1 cellular context compared by ENCODE assay signal in genomic region chr2:98538280-98539041, GRCh38.
TF ChIP-seq lines count a peak whose summit lies in the region.

No MANE protein-coding gene starts in this region.

TF ChIP-seq in HepG2, 621 proteins besides CTCF, POLR2A, EP300 and RAD21 (continued from another document):
- TF ChIP-seq SMAD3 (CRISPR knock-in tag; IDR thresholded peaks at IDR 0.05): no peak
- no peak for TF ChIP-seq ZNF550 (CRISPR knock-in tag; IDR thresholded peaks at IDR 0.05; ENCODE audit: borderline replicate concordance)
- no peak for TF ChIP-seq ZKSCAN5 (CRISPR knock-in tag; IDR thresholded peaks at IDR 0.05)
- no peak for TF ChIP-seq ZNF788 (CRISPR knock-in tag; IDR thresholded peaks at IDR 0.05; ENCODE audit: borderline replicate concordance)
- TF ChIP-seq ZBTB14 (CRISPR knock-in tag; IDR thresholded peaks at IDR 0.05): no peak
- no peak for TF ChIP-seq AKAP8 (CRISPR knock-in tag; IDR thresholded peaks at IDR 0.05)
- TF ChIP-seq U2AF1 (optimal IDR thresholded peaks at IDR 0.05; ENCODE audit: low read depth, low read length): no peak
TF ChIP-seq in HepG2: peak in this region for 0.
